Comparison of ENCODE assay signal across 9 cellular contexts in genomic region chr2:95158441-95158840, GRCh38. TPM values are rescaled to one million over a fixed set of nuclear protein-coding genes. Genes with fewer than 3 reads are reported as not detected.
A peak's percentile ranks its signal among the peaks of the same experiment; 100 is the strongest.
DNase-seq lines count a peak whose midpoint lies in the region; ATAC-seq and TF ChIP-seq lines count a peak whose summit lies in the region.
"Had no signal": no experiment of that assay in that cellular context is flagged by ENCODE, and none has a peak within 500 bp of the region (broad histone marks: within the 10 kb centered on the region; RNA-seq: fewer than 3 reads in every experiment).

No MANE protein-coding gene starts in this region.

- peak overlapping the region; percentile 99 for H3K56ac ChIP-seq in mesendoderm (ENCODE audit: low read length)

- H4K5ac ChIP-seq in mesendoderm (ENCODE audit: low read length), result no peak overlapping the region

- peaks cover 20% of the 10 kb centered on the region for H3K9me3 Mint-ChIP-seq in activated naive CD4-positive, alpha-beta T cell treated with anti-CD3 and anti-CD28 coated beads, Interleukin-2, amount 10 ng/mL, durations not matched to agents 7 days and 5 days

- in situ Hi-C loops in mammary epithelial cell (cut with MboI; ENCODE audit: low sequenced_read_pairs in 2 of 2), result no loop called here

- 54% methylated on average over 9 of the region's 10 CpGs for WGBS in mammary epithelial cell (ENCODE audit: low coverage, missing lambda C conversion rate)
- no CpG with 5 or more reads among the region's 10 CpGs for WGBS in mesendoderm (ENCODE audit: extremely low coverage, insufficient coverage, low lambda C conversion rate)

- no peaks in the 10 kb centered on the region for H4K20me1 ChIP-seq in mammary epithelial cell (ENCODE audit: insufficient read depth, low read length)

- H3K27ac Mint-ChIP-seq in activated naive CD4-positive, alpha-beta T cell treated with anti-CD3 and anti-CD28 coated beads, Interleukin-2, amount 10 ng/mL, durations not matched to agents 7 days and 5 days, result peak overlapping the region; percentile 60

- intact Hi-C loops in mammary epithelial cell (cut with micrococcal nuclease) (no loop called here), upper lobe of right lung (cut with DNase I) (no loop called here)

- no peak overlapping the region for H4K8ac ChIP-seq in mesendoderm (ENCODE audit: low read depth, low read length)

- H3K4me2 ChIP-seq in mammary epithelial cell (ENCODE audit: insufficient read depth, low read depth, low read length) (peak overlapping the region; percentile 99), mesendoderm (ENCODE audit: low read length) (peak overlapping the region; percentile 97)
- H3K4me2 ChIP-seq: KMS-11 had no signal

- TF ChIP-seq CTCF in mammary epithelial cell (conservative IDR thresholded peaks at IDR 0.05 in 1 of 2, IDR thresholded peaks at IDR 0.05 in 1 of 2; ENCODE audit: extremely low read depth in 1 of 2, insufficient read depth in 1 of 2, low read depth in 1 of 2, low read length in 2 of 2) (no peak), upper lobe of right lung (IDR thresholded peaks at IDR 0.05) (no peak)

- no peak overlapping the region for H2BK120ac ChIP-seq in mesendoderm (ENCODE audit: low read depth, low read length)

- peak overlapping the region; percentile 81 for H3K4me3 Mint-ChIP-seq in activated naive CD4-positive, alpha-beta T cell treated with anti-CD3 and anti-CD28 coated beads, Interleukin-2, amount 10 ng/mL, durations not matched to agents 7 days and 5 days

- H3K18ac ChIP-seq in mesendoderm (ENCODE audit: low read length), result no peak overlapping the region

- H3K27ac ChIP-seq in mammary epithelial cell (ENCODE audit: insufficient read depth, low read depth, low read length) (no peak overlapping the region), mesendoderm (ENCODE audit: low read depth, low read length) (no peak overlapping the region), upper lobe of right lung (no peak overlapping the region)
- H3K27ac ChIP-seq: KMS-11 had no signal

- peaks cover 37% of the 10 kb centered on the region for H3K36me3 Mint-ChIP-seq in activated naive CD4-positive, alpha-beta T cell treated with anti-CD3 and anti-CD28 coated beads, Interleukin-2, amount 10 ng/mL, durations not matched to agents 7 days and 5 days

- no peaks in the 10 kb centered on the region for H3K27me3 Mint-ChIP-seq in activated naive CD4-positive, alpha-beta T cell treated with anti-CD3 and anti-CD28 coated beads, Interleukin-2, amount 10 ng/mL, durations not matched to agents 7 days and 5 days

- peaks cover 13% of the 10 kb centered on the region for H3K4me1 ChIP-seq in mammary epithelial cell (ENCODE audit: insufficient read depth, low read length)
- H3K4me1 ChIP-seq in mesendoderm (ENCODE audit: control insufficient read depth, low read depth, low read length), result no peaks in the 10 kb centered on the region
- H3K4me1 ChIP-seq in upper lobe of right lung, result peaks cover 4% of the 10 kb centered on the region

- no peak overlapping the region for H2BK15ac ChIP-seq in mesendoderm (replicated peaks; ENCODE audit: low read depth)

- H3K4me3 ChIP-seq in mammary epithelial cell (replicated peaks in 1 of 3; ENCODE audit: insufficient read depth in 1 of 3, low read depth in 2 of 3, low read length in 3 of 3), result peak overlapping the region; percentile 74 to 87 (median 82)
- peak overlapping the region; percentile 10 for H3K4me3 ChIP-seq in mesendoderm (ENCODE audit: low read length)
- peak overlapping the region; percentile 74 for H3K4me3 ChIP-seq in upper lobe of right lung

- H3K4ac ChIP-seq in mesendoderm (ENCODE audit: low read depth, low read length), result no peak overlapping the region

- H2AFZ ChIP-seq in mammary epithelial cell (ENCODE audit: low read depth, low read length), result peak overlapping the region; percentile 99

- H2BK5ac ChIP-seq in mesendoderm (ENCODE audit: low read length), result no peak overlapping the region

- H3K23ac ChIP-seq in mesendoderm (ENCODE audit: low read length), result peak overlapping the region; percentile 68

- no peak overlapping the region for H2AK5ac ChIP-seq in mesendoderm (ENCODE audit: low read length)

- CTCF ChIA-PET in activated naive CD4-positive, alpha-beta T cell treated with anti-CD3 and anti-CD28 coated beads, Interleukin-2, amount 10 ng/mL, durations not matched to agents 7 days and 5 days (lab: Charles Lee), result no interaction called here
- CTCF ChIA-PET in mammary epithelial cell (lab: Charles Lee; ENCODE audit: low non-redundant PET), result no interaction called here

- ATAC-seq in upper lobe of right lung (no peak), GM21723 (IDR thresholded peaks at IDR 0.05; ENCODE audit: unreplicated experiment) (no peak)

- H3K36me3 ChIP-seq in mammary epithelial cell (ENCODE audit: insufficient read depth, low read length), result peaks cover 6% of the 10 kb centered on the region
- H3K36me3 ChIP-seq in mesendoderm (ENCODE audit: control insufficient read depth, insufficient read depth, low read length), result peaks cover 3% of the 10 kb centered on the region
- peaks cover 20% of the 10 kb centered on the region for H3K36me3 ChIP-seq in upper lobe of right lung

- H3K9me3 ChIP-seq in mammary epithelial cell (replicated peaks; ENCODE audit: insufficient read depth, low read length), result peaks cover 13% of the 10 kb centered on the region
- no peaks in the 10 kb centered on the region for H3K9me3 ChIP-seq in upper lobe of right lung

- H3K79me2 ChIP-seq in mammary epithelial cell (ENCODE audit: insufficient read depth, low read length) (peaks cover 9% of the 10 kb centered on the region), mesendoderm (ENCODE audit: control insufficient read depth, insufficient read depth, low read length) (no peaks in the 10 kb centered on the region)

- peaks cover 13% of the 10 kb centered on the region for H3K4me1 Mint-ChIP-seq in activated naive CD4-positive, alpha-beta T cell treated with anti-CD3 and anti-CD28 coated beads, Interleukin-2, amount 10 ng/mL, durations not matched to agents 7 days and 5 days

- dilution Hi-C loops in mammary epithelial cell (cut with HindIII; ENCODE audit: low sequenced_read_pairs), result no loop called here

- BruUV-seq in mammary epithelial cell (replicated peaks; lab: Mats Ljungman, UMichigan), result no TSS peak

- H3K27me3 ChIP-seq in mammary epithelial cell (ENCODE audit: insufficient read depth, low read length) (no peaks in the 10 kb centered on the region), mesendoderm (ENCODE audit: insufficient read depth, low read length, poor library complexity) (no peaks in the 10 kb centered on the region), upper lobe of right lung (no peaks in the 10 kb centered on the region)

- no peaks in the 10 kb centered on the region for H3K79me1 ChIP-seq in mesendoderm (ENCODE audit: low read length)

- no peak for DNase-seq in activated naive CD4-positive, alpha-beta T cell treated with anti-CD3 and anti-CD28 coated beads, Interleukin-2, amount 10 ng/mL, durations not matched to agents 7 days and 5 days
- no peak for DNase-seq in activated naive CD4-positive, alpha-beta T cell treated with anti-CD3 and anti-CD28 coated beads, Interleukin-2, amount 50 U/mL, for 16 hours
- no peak for DNase-seq in mammary epithelial cell
- DNase-seq in mesendoderm, result no peak
- DNase-seq in upper lobe of right lung, result no peak
- no peak for DNase-seq in DMS 273 treated with DMSO at 0.1 percent for 48 hours (lab: John Stamatoyannopoulos, UW)
- DNase-seq in activated effector memory CD4-positive, alpha-beta T cell treated with anti-CD3 and anti-CD28 coated beads, Interleukin-2, amount 50 U/mL, for 16 hours, result no peak

- H3K9ac ChIP-seq in mammary epithelial cell (ENCODE audit: insufficient read depth, low read length) (no peak overlapping the region), mesendoderm (ENCODE audit: low read length) (peak overlapping the region; percentile 96)
- H3K9ac ChIP-seq: KMS-11 had no signal

RNA-seq across cellular contexts. Expression of gene ZNF514, which starts 1.2 kb away (rescaled TPM):
- total RNA-seq in mammary epithelial cell, result 10 to 100 TPM; 12.4 to 14.5 TPM
- polyA plus RNA-seq in mammary epithelial cell, result 4.4 TPM
- not detected for polyA minus RNA-seq in mammary epithelial cell
- 5.6 TPM for polyA plus RNA-seq in mesendoderm (2013, experiment 1 of 2)
- 6.2 TPM for polyA plus RNA-seq in mesendoderm (2013, experiment 2 of 2)
- total RNA-seq in upper lobe of right lung, result 19.8 TPM

RNA-seq across cellular contexts. Expression of gene ZNF2, which starts 7.2 kb away (rescaled TPM):
- total RNA-seq in mammary epithelial cell (1 to 10 TPM; 4.3 to 8.8 TPM), upper lobe of right lung (4.7 TPM)
- 3.3 TPM for polyA plus RNA-seq in mammary epithelial cell
- polyA minus RNA-seq in mammary epithelial cell, result 2.8 TPM
- 0.73 TPM for polyA plus RNA-seq in mesendoderm (2013, experiment 1 of 2)
- 0.62 TPM for polyA plus RNA-seq in mesendoderm (2013, experiment 2 of 2)

RNA-seq across cellular contexts. Expression of gene MRPS5, which starts 36.8 kb away (rescaled TPM):
- total RNA-seq in mammary epithelial cell, result 10 to 100 TPM; 21.7 to 46.8 TPM
- 43.9 TPM for polyA plus RNA-seq in mammary epithelial cell
- polyA minus RNA-seq in mammary epithelial cell, result 42.6 TPM
- polyA plus RNA-seq in mesendoderm (2013, experiment 1 of 2), result 46.8 TPM
- polyA plus RNA-seq in mesendoderm (2013, experiment 2 of 2), result 48.4 TPM
- total RNA-seq in upper lobe of right lung, result 55.2 TPM

RNA-seq across cellular contexts. Expression of gene ZNF892, which starts 48.9 kb away (rescaled TPM):
- total RNA-seq in mammary epithelial cell (10 to 100 TPM in 1 of 2 donors, 1 to 10 TPM in 1; 4.8 to 12.0 TPM), upper lobe of right lung (3.8 TPM)
- polyA plus RNA-seq in mammary epithelial cell, result 1.8 TPM
- 3.9 TPM for polyA minus RNA-seq in mammary epithelial cell
- 2.5 TPM for polyA plus RNA-seq in mesendoderm (2013, experiment 1 of 2)
- polyA plus RNA-seq in mesendoderm (2013, experiment 2 of 2), result 2.5 TPM

Comparison
In these comparisons a context has a peak if more than half of its experiments do, and no peak if none do; other contexts are left out.
1. H3K4me3 ChIP-seq: peak in every context shown above with its lines; median percentile 82 in mammary epithelial cell; 74 in upper lobe of right lung; 10 in mesendoderm.